13 cellular contexts compared by ENCODE assay signal in genomic region chr5:142779163-142779562, GRCh38. TPM values are rescaled to one million over a fixed set of nuclear protein-coding genes. Genes with fewer than 3 reads are reported as not detected.
DNase-seq lines count a peak whose midpoint lies in the region; ATAC-seq and TF ChIP-seq lines count a peak whose summit lies in the region.
"Had no signal": no experiment of that assay in that cellular context is flagged by ENCODE, and none has a peak within 500 bp of the region (broad histone marks: within the 10 kb centered on the region; RNA-seq: fewer than 3 reads in every experiment).

No MANE protein-coding gene starts in this region.

- no peaks in the 10 kb centered on the region for H3K27me3 ChIP-seq in heart left ventricle

- peak; percentile 53 to 84 (median 78) for ATAC-seq in heart left ventricle
- no peak for ATAC-seq in GM21717 (IDR thresholded peaks at IDR 0.05; ENCODE audit: unreplicated experiment)
- ATAC-seq: esophagus mucosa had no signal

- H3K36me3 Mint-ChIP-seq in osteocyte (ENCODE audit: unreplicated experiment): no peaks in the 10 kb centered on the region
- H3K36me3 Mint-ChIP-seq: activated naive CD4-positive, alpha-beta T cell treated with anti-CD3 and anti-CD28 coated beads, Interleukin-2, amount 10 ng/mL, durations not matched to agents 7 days and 5 days had no signal

- H3K36me3 ChIP-seq in heart left ventricle: no peaks in the 10 kb centered on the region

- H3K4me1 ChIP-seq in heart left ventricle: peaks cover 9 to 100% (median 64%) of the 10 kb centered on the region in 12 donors

- no peaks in the 10 kb centered on the region for H3K27me3 Mint-ChIP-seq in osteocyte (ENCODE audit: unreplicated experiment)
- H3K27me3 Mint-ChIP-seq: activated naive CD4-positive, alpha-beta T cell treated with anti-CD3 and anti-CD28 coated beads, Interleukin-2, amount 10 ng/mL, durations not matched to agents 7 days and 5 days; stimulated activated naive CD8-positive, alpha-beta T cell treated with anti-CD3 and anti-CD28 coated beads, Interleukin-15, Interleukin-2, amounts not matched to agents 100 ng/mL and 50 ng/mL, for 24 hours had no signal

- DNase-seq in ELF-1 (ENCODE audit: low read depth, low spot score) (peak; percentile 26), SW480 (ENCODE audit: low spot score) (peak; percentile 20), heart left ventricle (peak in 4 of 5 donors; percentile 51 to 65 (median 53)), osteocyte (ENCODE audit: extremely low spot score, unreplicated experiment) (no peak), KBM-7 (no peak), NCI-H345 (lab: John Stamatoyannopoulos, UW) (no peak)
- DNase-seq in activated effector memory CD4-positive, alpha-beta T cell treated with Interleukin-2 at 50 U/mL for 16 hours: no peak
- DNase-seq: activated naive CD4-positive, alpha-beta T cell treated with anti-CD3 and anti-CD28 coated beads, Interleukin-2, amount 10 ng/mL, durations not matched to agents 7 days and 5 days; midbrain; MV-4-11 had no signal

- TF ChIP-seq CTCF in heart left ventricle (IDR thresholded peaks at IDR 0.05): no peak
- TF ChIP-seq CTCF in osteocyte (IDR thresholded peaks at IDR 0.05): no peak

- no peaks in the 10 kb centered on the region for H3K9me3 ChIP-seq in heart left ventricle

- H3K9me3 Mint-ChIP-seq in osteocyte (ENCODE audit: unreplicated experiment): no peaks in the 10 kb centered on the region
- H3K9me3 Mint-ChIP-seq: activated naive CD4-positive, alpha-beta T cell treated with anti-CD3 and anti-CD28 coated beads, Interleukin-2, amount 10 ng/mL, durations not matched to agents 7 days and 5 days; stimulated activated naive CD8-positive, alpha-beta T cell treated with anti-CD3 and anti-CD28 coated beads, Interleukin-15, Interleukin-2, amounts not matched to agents 100 ng/mL and 50 ng/mL, for 24 hours had no signal

- in situ Hi-C loops in KBM-7 (cut with MboI; ENCODE audit: low pct_unique_long_range_greater_than_20kb, low sequenced_read_pairs): no loop called here

- no peak for TF ChIP-seq POLR2A in heart left ventricle (IDR thresholded peaks at IDR 0.05)

- intact Hi-C loops in heart left ventricle (cut with DNase I): loop anchor here in 1 of 10 donors (5.0 kb wide), 1 partner anchor 33 kb away; no protein-coding TSS in a partner anchor

- WGBS in heart left ventricle, 4 donors: 23 to 27% (median 25%) methylated on average over 1 of the region's 1 CpG

- no peak overlapping the region for H3K4me3 Mint-ChIP-seq in osteocyte (ENCODE audit: unreplicated experiment)
- H3K4me3 Mint-ChIP-seq: activated naive CD4-positive, alpha-beta T cell treated with anti-CD3 and anti-CD28 coated beads, Interleukin-2, amount 10 ng/mL, durations not matched to agents 7 days and 5 days; stimulated activated naive CD8-positive, alpha-beta T cell treated with anti-CD3 and anti-CD28 coated beads, Interleukin-15, Interleukin-2, amounts not matched to agents 100 ng/mL and 50 ng/mL, for 24 hours had no signal

- H3K27ac Mint-ChIP-seq in osteocyte (ENCODE audit: unreplicated experiment): peak overlapping the region; percentile 11
- H3K27ac Mint-ChIP-seq: activated naive CD4-positive, alpha-beta T cell treated with anti-CD3 and anti-CD28 coated beads, Interleukin-2, amount 10 ng/mL, durations not matched to agents 7 days and 5 days; stimulated activated naive CD8-positive, alpha-beta T cell treated with anti-CD3 and anti-CD28 coated beads, Interleukin-15, Interleukin-2, amounts not matched to agents 100 ng/mL and 50 ng/mL, for 24 hours had no signal

- H3K4me1 Mint-ChIP-seq in osteocyte (ENCODE audit: unreplicated experiment): peaks cover 26% of the 10 kb centered on the region

- H3K27ac ChIP-seq in heart left ventricle: peak overlapping the region; percentile 6 to 82 (median 56)

- H3K4me3 ChIP-seq in heart left ventricle: no peak overlapping the region

RNA-seq across cellular contexts. Expression of gene ARHGAP26, which starts 9.0 kb away (rescaled TPM):
- total RNA-seq in heart left ventricle (10 to 100 TPM; 22.9 to 52.1 (median 35.6) TPM), osteocyte (14.1 and 15.1 TPM in 2 replicates)
- 10 to 100 TPM; 11.9 to 18.2 TPM for polyA plus RNA-seq in heart left ventricle

Comparison
In these comparisons a context has a peak if more than half of its experiments do, and no peak if none do; other contexts are left out.
1. DNase-seq: peak in ELF-1 (single experiment), SW480 (single experiment) and heart left ventricle (4 of 5); none in osteocyte (single experiment), KBM-7 (single experiment), NCI-H345 (single experiment) and activated effector memory CD4-positive, alpha-beta T cell treated with Interleukin-2 at 50 U/mL for 16 hours (single experiment).